Comparison of ENCODE assay signal across 23 cellular contexts in the genomic region with DNA sequence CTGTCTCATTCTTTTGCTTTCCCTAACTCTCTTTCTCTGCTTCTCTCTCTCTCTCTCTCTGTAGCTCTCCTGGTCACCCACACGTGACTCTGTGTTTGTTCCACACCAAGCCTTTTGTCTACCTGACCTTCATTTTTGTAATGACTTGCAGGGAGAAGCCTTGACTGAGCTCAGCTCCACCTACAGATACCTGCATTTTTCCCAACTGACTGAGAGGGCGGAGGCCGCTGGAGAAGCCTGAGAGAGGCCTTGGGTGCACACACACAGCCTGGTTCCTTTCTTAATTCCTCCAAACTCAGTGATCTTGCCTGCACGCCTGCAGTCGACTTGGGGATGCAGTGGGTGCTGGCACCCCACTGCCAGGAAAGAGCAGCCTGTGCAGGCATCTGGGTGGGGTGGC.
DNase-seq lines count a peak whose midpoint lies in the region; ATAC-seq and TF ChIP-seq lines count a peak whose summit lies in the region.
"Had no signal": no experiment of that assay in that cellular context is flagged by ENCODE, and none has a peak within 500 bp of the region (broad histone marks: within the 10 kb centered on the region; RNA-seq: fewer than 3 reads in every experiment).

No MANE protein-coding gene starts in this region.

- no peaks in the 10 kb centered on the region for H3K9me3 ChIP-seq in iPS-15b (ENCODE audit: control insufficient read depth, insufficient read depth, low read length)
- no peaks in the 10 kb centered on the region for H3K9me3 ChIP-seq in right atrium auricular region
- H3K9me3 ChIP-seq: HAP-1, SK-N-SH had no signal

- H3K27ac Mint-ChIP-seq in WTC11 (peak overlapping the region; percentile 96), type B pancreatic cell (peak overlapping the region; percentile 24)
- H3K27ac Mint-ChIP-seq: CD4-positive, alpha-beta memory T cell; HFFc6 had no signal

- peaks cover 5% of the 10 kb centered on the region; the same call in 1 of the 2 replicates for H3K9me3 Mint-ChIP-seq in WTC11
- H3K9me3 Mint-ChIP-seq in type B pancreatic cell: no peaks in the 10 kb centered on the region
- H3K9me3 Mint-ChIP-seq: CD4-positive, alpha-beta memory T cell had no signal

- H3K36me3 ChIP-seq in iPS-15b (ENCODE audit: control insufficient read depth, insufficient read depth, low read length): no peaks in the 10 kb centered on the region
- H3K36me3 ChIP-seq in right atrium auricular region: no peaks in the 10 kb centered on the region
- no peaks in the 10 kb centered on the region for H3K36me3 ChIP-seq in H7 (replicated peaks; ENCODE audit: control insufficient read depth, insufficient read depth, low read length)
- H3K36me3 ChIP-seq: HAP-1 had no signal

- H3K27ac ChIP-seq in right atrium auricular region: no peak overlapping the region

- DNase-seq in WTC11 (ENCODE audit: low spot score) (no peak), epithelial cell of esophagus (ENCODE audit: low read depth) (peak; percentile 77), type B pancreatic cell (ENCODE audit: extremely low spot score, unreplicated experiment) (no peak), globus pallidus (ENCODE audit: low spot score) (no peak), right atrium auricular region (ENCODE audit: low spot score) (no peak), H7 (no peak)
- DNase-seq: C1 segment of cervical spinal cord; CD4-positive, alpha-beta memory T cell; COR-L47; DMS53; HFFc6; NCI-H1048; NCI-H1417; NCI-H1694; NCI-H2029 treated with DMSO at 0.1 percent for 48 hours; NCI-H446 treated with DMSO at 0.1 percent for 48 hours; NCI-H526; NCI-H82; NK-92 treated with Interleukin-12 subunit alpha and Interleukin-12 subunit beta, amount 100 ng/mL, for 24 hours; PC-3; SK-N-SH had no signal

- H3K27me3 Mint-ChIP-seq in WTC11 (ENCODE audit: low read depth) (no peaks in the 10 kb centered on the region), type B pancreatic cell (peaks cover 7% of the 10 kb centered on the region)

- TF ChIP-seq CTCF in WTC11 (IDR thresholded peaks at IDR 0.05) (no peak), epithelial cell of esophagus (IDR thresholded peaks at IDR 0.05; ENCODE audit: insufficient read depth, low read depth, low read length, missing control alignments) (no peak), type B pancreatic cell (conservative IDR thresholded peaks at IDR 0.05) (no peak), right atrium auricular region (IDR thresholded peaks at IDR 0.05) (no peak)

- H3K4me1 ChIP-seq in iPS-15b (ENCODE audit: control insufficient read depth, insufficient read depth, low read length) (peaks cover 26% of the 10 kb centered on the region), right atrium auricular region (no peaks in the 10 kb centered on the region)
- H3K4me1 ChIP-seq: HAP-1 had no signal

- CTCF ChIA-PET in WTC11 (lab: Charles Lee): interaction anchor here (1.5 kb wide), 1 partner anchor 119 kb away, joined by 3 read pairs; no protein-coding TSS in a partner anchor

- H3K4me3 ChIP-seq in epithelial cell of esophagus (ENCODE audit: low read length) (no peak overlapping the region), iPS-15b (ENCODE audit: low read depth, low read length) (no peak overlapping the region), right atrium auricular region (no peak overlapping the region), H7 (ENCODE audit: insufficient read depth, low read depth, low read length) (no peak overlapping the region)
- H3K4me3 ChIP-seq: HAP-1 had no signal

- POLR2A ChIA-PET in WTC11 (lab: Charles Lee): interaction anchor here (1.5 kb wide), 1 partner anchor 58 kb away, joined by 3 read pairs; no protein-coding TSS in a partner anchor

- H3K27me3 ChIP-seq in iPS-15b (ENCODE audit: control insufficient read depth, insufficient read depth, low read length) (no peaks in the 10 kb centered on the region), right atrium auricular region (no peaks in the 10 kb centered on the region), H7 (ENCODE audit: control insufficient read depth, insufficient read depth, low read length) (no peaks in the 10 kb centered on the region)

- H3K36me3 Mint-ChIP-seq in WTC11 (no peaks in the 10 kb centered on the region), type B pancreatic cell (no peaks in the 10 kb centered on the region)
- H3K36me3 Mint-ChIP-seq: CD4-positive, alpha-beta memory T cell had no signal

- H3K9ac ChIP-seq in iPS-15b (ENCODE audit: low read depth, low read length): peak overlapping the region; percentile 1
- H3K9ac ChIP-seq: SK-N-SH had no signal

- peak; percentile 45 for ATAC-seq in WTC11
- ATAC-seq: PC-3 had no signal

- peaks cover 59% of the 10 kb centered on the region for H3K4me1 Mint-ChIP-seq in WTC11
- H3K4me1 Mint-ChIP-seq in type B pancreatic cell (ENCODE audit: unreplicated experiment): no peaks in the 10 kb centered on the region

- H3K4me3 Mint-ChIP-seq in WTC11 (peak overlapping the region; percentile 56), type B pancreatic cell (no peak overlapping the region)
- H3K4me3 Mint-ChIP-seq: CD4-positive, alpha-beta memory T cell; HFFc6 had no signal

TF ChIP-seq in WTC11, 78 proteins besides CTCF, POLR2A, EP300 and RAD21:
- no peak for TF ChIP-seq ZNF263 (CRISPR knock-in tag; IDR thresholded peaks at IDR 0.05; ENCODE audit: low read depth)
- no peak for TF ChIP-seq MAX (CRISPR knock-in tag; IDR thresholded peaks at IDR 0.05)
- TF ChIP-seq ZNF232 (CRISPR knock-in tag; IDR thresholded peaks at IDR 0.05): no peak
- TF ChIP-seq ZNF281 (CRISPR knock-in tag; IDR thresholded peaks at IDR 0.05): no peak
